ENCODE assay signal across 8 cellular contexts in genomic region chr4:184396001-184396400, GRCh38.
DNase-seq lines count a peak whose midpoint lies in the region; ATAC-seq and TF ChIP-seq lines count a peak whose summit lies in the region.

No MANE protein-coding gene starts in this region.

- H4K5ac ChIP-seq in mesendoderm (ENCODE audit: low read length): no peak overlapping the region

- no peaks in the 10 kb centered on the region for H3K4me1 ChIP-seq in mesendoderm (ENCODE audit: control insufficient read depth, low read depth, low read length)

- no peak overlapping the region for H4K8ac ChIP-seq in mesendoderm (ENCODE audit: low read depth, low read length)

- peaks cover 59% of the 10 kb centered on the region for H3K4me1 Mint-ChIP-seq in dendritic cell treated with granulocyte-macrophage colony-stimulating factor and Interleukin-4, amounts not matched to agents 40 ng/mL and 50 ng/mL, for 4 days (ENCODE audit: low read depth)
- H3K4me1 Mint-ChIP-seq in type B pancreatic cell (ENCODE audit: unreplicated experiment): peaks cover 5% of the 10 kb centered on the region

- DNase-seq in GM12864 (ENCODE audit: low read depth) (peak; percentile 55), dermis blood vessel endothelial cell (no peak), mesendoderm (no peak), type B pancreatic cell (ENCODE audit: extremely low spot score, unreplicated experiment) (no peak)
- no peak for DNase-seq in stimulated activated CD4-positive, alpha-beta T cell treated with anti-CD3 and anti-CD28 coated beads, Interleukin-15, amount 100 ng/mL, for 24 hours

- no peaks in the 10 kb centered on the region for H3K27me3 Mint-ChIP-seq in dendritic cell treated with granulocyte-macrophage colony-stimulating factor and Interleukin-4, amounts not matched to agents 40 ng/mL and 50 ng/mL, for 4 days
- H3K27me3 Mint-ChIP-seq in type B pancreatic cell: no peaks in the 10 kb centered on the region

- no peak overlapping the region for H3K56ac ChIP-seq in mesendoderm (ENCODE audit: low read length)

- H3K4me3 Mint-ChIP-seq in dendritic cell treated with granulocyte-macrophage colony-stimulating factor and Interleukin-4, amounts not matched to agents 40 ng/mL and 50 ng/mL, for 4 days: no peak overlapping the region
- H3K4me3 Mint-ChIP-seq in type B pancreatic cell: no peak overlapping the region

- intact Hi-C loops in dendritic cell treated with granulocyte-macrophage colony-stimulating factor and Interleukin-4, amounts not matched to agents 40 ng/mL and 50 ng/mL, for 4 days (cut with micrococcal nuclease): no loop called here

- no peak overlapping the region for H3K9ac ChIP-seq in mesendoderm (ENCODE audit: low read length)

- H3K18ac ChIP-seq in mesendoderm (ENCODE audit: low read length): no peak overlapping the region

- no peak overlapping the region for H2BK15ac ChIP-seq in mesendoderm (replicated peaks; ENCODE audit: low read depth)

- no peak overlapping the region for H3K23ac ChIP-seq in mesendoderm (ENCODE audit: low read length)

- no peak overlapping the region for H3K27ac ChIP-seq in mesendoderm (ENCODE audit: low read depth, low read length)

- peaks cover 92% of the 10 kb centered on the region for H3K36me3 Mint-ChIP-seq in dendritic cell treated with granulocyte-macrophage colony-stimulating factor and Interleukin-4, amounts not matched to agents 40 ng/mL and 50 ng/mL, for 4 days (ENCODE audit: low read depth)
- peaks cover 53% of the 10 kb centered on the region for H3K36me3 Mint-ChIP-seq in type B pancreatic cell

- no peak overlapping the region for H2BK5ac ChIP-seq in mesendoderm (ENCODE audit: low read length)

- WGBS in mesendoderm (ENCODE audit: extremely low coverage, insufficient coverage, low lambda C conversion rate): no CpG with 5 or more reads among the region's 14 CpGs

- no peak overlapping the region for H3K4me2 ChIP-seq in mesendoderm (ENCODE audit: low read length)

- H2BK120ac ChIP-seq in mesendoderm (ENCODE audit: low read depth, low read length): no peak overlapping the region

- peak; percentile 77 for ATAC-seq in GM19438 (IDR thresholded peaks at IDR 0.05; ENCODE audit: low read depth, unreplicated experiment)
- peak; percentile 87 for ATAC-seq in HG03175 (IDR thresholded peaks at IDR 0.05; ENCODE audit: unreplicated experiment)

- TF ChIP-seq CTCF in GM12864 (IDR thresholded peaks at IDR 0.05; ENCODE audit: low read depth, low read length, missing control alignments) (no peak), type B pancreatic cell (conservative IDR thresholded peaks at IDR 0.05) (no peak)

- H3K27me3 ChIP-seq in mesendoderm (ENCODE audit: insufficient read depth, low read length, poor library complexity): no peaks in the 10 kb centered on the region

- no peak overlapping the region for H3K4ac ChIP-seq in mesendoderm (ENCODE audit: low read depth, low read length)

- H3K4me3 ChIP-seq in GM12864 (ENCODE audit: low read depth, low read length): no peak overlapping the region; the same call in 1 of the 2 replicates
- no peak overlapping the region for H3K4me3 ChIP-seq in mesendoderm (ENCODE audit: low read length)

- no peaks in the 10 kb centered on the region for H3K36me3 ChIP-seq in mesendoderm (ENCODE audit: control insufficient read depth, insufficient read depth, low read length)

- H3K9me3 Mint-ChIP-seq in dendritic cell treated with granulocyte-macrophage colony-stimulating factor and Interleukin-4, amounts not matched to agents 40 ng/mL and 50 ng/mL, for 4 days: no peaks in the 10 kb centered on the region
- H3K9me3 Mint-ChIP-seq in type B pancreatic cell: no peaks in the 10 kb centered on the region

- H3K79me2 ChIP-seq in mesendoderm (ENCODE audit: control insufficient read depth, insufficient read depth, low read length): no peaks in the 10 kb centered on the region

- H3K79me1 ChIP-seq in mesendoderm (ENCODE audit: low read length): no peaks in the 10 kb centered on the region

- no peak overlapping the region for H2AK5ac ChIP-seq in mesendoderm (ENCODE audit: low read length)

- peak overlapping the region; percentile 96 for H3K27ac Mint-ChIP-seq in dendritic cell treated with granulocyte-macrophage colony-stimulating factor and Interleukin-4, amounts not matched to agents 40 ng/mL and 50 ng/mL, for 4 days
- H3K27ac Mint-ChIP-seq in type B pancreatic cell: no peak overlapping the region
